Comparison of ENCODE assay signal across 17 cellular contexts in the genomic region with DNA sequence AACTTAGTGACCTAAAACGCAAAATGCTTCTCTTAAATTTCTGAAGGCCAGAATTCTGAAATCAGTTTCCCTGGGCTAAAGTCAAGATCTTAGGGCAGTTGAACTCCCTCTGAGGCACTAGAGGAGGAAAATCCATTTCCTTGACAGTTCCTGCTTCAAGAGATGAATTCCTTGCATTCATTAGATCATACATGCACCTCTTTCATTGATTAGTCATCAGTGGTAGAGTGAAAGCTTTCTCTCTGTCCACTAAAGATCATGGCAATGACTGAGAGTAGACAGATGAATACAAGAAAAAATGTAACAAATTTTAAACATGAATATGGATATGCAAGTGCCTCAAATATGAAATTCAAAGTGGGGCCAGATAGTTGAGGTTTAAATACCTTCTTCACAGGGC.
DNase-seq lines count a peak whose midpoint lies in the region; ATAC-seq and TF ChIP-seq lines count a peak whose summit lies in the region.
"Had no signal": no experiment of that assay in that cellular context is flagged by ENCODE, and none has a peak within 500 bp of the region (broad histone marks: within the 10 kb centered on the region; RNA-seq: fewer than 3 reads in every experiment).

No MANE protein-coding gene starts in this region.

- DNase-seq in ELR (ENCODE audit: low read depth) (peak; percentile 53), RWPE1 (ENCODE audit: low spot score) (peak; percentile 3), foreskin keratinocyte (peak in 1 of 2 donors; percentile 44), nephron progenitor cell (no peak), NCI-H2227 (lab: John Stamatoyannopoulos, UW; ENCODE audit: unreplicated experiment) (no peak), amniotic stem cell (lab: John Stamatoyannopoulos, UW) (no peak), NCI-H526 (lab: John Stamatoyannopoulos, UW) (no peak)
- DNase-seq: 8988T; CD4-positive, alpha-beta memory T cell; DMS 273 treated with DMSO at 0.1 percent for 48 hours; GDM1; H9; IMR-90 had no signal

- H3K27ac ChIP-seq in RWPE1 (no peak overlapping the region), foreskin keratinocyte (no peak overlapping the region)
- H3K27ac ChIP-seq: BLaER1 had no signal

- no peaks in the 10 kb centered on the region for H3K4me1 Mint-ChIP-seq in nephron progenitor cell
- H3K4me1 Mint-ChIP-seq: CD14-positive monocyte; CD4-positive, alpha-beta memory T cell; H9 had no signal

- H3K27ac Mint-ChIP-seq in nephron progenitor cell = peak overlapping the region; percentile 52
- H3K27ac Mint-ChIP-seq: CD14-positive monocyte; CD4-positive, alpha-beta memory T cell; H9 had no signal

- no peaks in the 10 kb centered on the region for H3K27me3 ChIP-seq in foreskin keratinocyte
- H3K27me3 ChIP-seq: BLaER1 had no signal

- ATAC-seq in foreskin keratinocyte = peak; percentile 60
- ATAC-seq in GM18867 (IDR thresholded peaks at IDR 0.05; ENCODE audit: unreplicated experiment) = no peak
- ATAC-seq: K562 had no signal

- CTCF ChIA-PET in RWPE1 (lab: Yijun Ruan, JAX) = no interaction called here

- no peaks in the 10 kb centered on the region for H3K4me1 ChIP-seq in foreskin keratinocyte
- H3K4me1 ChIP-seq: BLaER1 had no signal

- H3K36me3 Mint-ChIP-seq in nephron progenitor cell (ENCODE audit: low read depth) = no peaks in the 10 kb centered on the region
- H3K36me3 Mint-ChIP-seq: CD14-positive monocyte; CD4-positive, alpha-beta memory T cell had no signal

- no peaks in the 10 kb centered on the region for H3K9me3 Mint-ChIP-seq in nephron progenitor cell
- H3K9me3 Mint-ChIP-seq: H9 had no signal

- POLR2A ChIA-PET in RWPE1 (lab: Yijun Ruan, JAX; ENCODE audit: low non-redundant PET) = no interaction called here

- no peak overlapping the region for H3K4me3 Mint-ChIP-seq in nephron progenitor cell
- H3K4me3 Mint-ChIP-seq: CD14-positive monocyte, H9 had no signal

- H3K27me3 Mint-ChIP-seq in nephron progenitor cell (ENCODE audit: low read depth, poor library complexity) = no peaks in the 10 kb centered on the region
- H3K27me3 Mint-ChIP-seq: CD4-positive, alpha-beta memory T cell had no signal

- TF ChIP-seq CTCF in RWPE1 (conservative IDR thresholded peaks at IDR 0.05; ENCODE audit: low read depth) (no peak), foreskin keratinocyte (conservative IDR thresholded peaks at IDR 0.05) (no peak), nephron progenitor cell (IDR thresholded peaks at IDR 0.05) (no peak)

Comparison
In these comparisons a context has a peak if more than half of its experiments do, and no peak if none do; other contexts are left out.
1. DNase-seq: peak in ELR (single experiment) and RWPE1 (single experiment); none in nephron progenitor cell (single experiment), NCI-H2227 (single experiment), amniotic stem cell (single experiment) and NCI-H526 (0 of 2).